In genomic region chr20:22411568-22412450, GRCh38 we compare ENCODE assay signal across 1 cellular context.
TF ChIP-seq lines count a peak whose summit lies in the region.

No MANE protein-coding gene starts in this region.

TF ChIP-seq in HepG2, 621 proteins besides CTCF, POLR2A, EP300 and RAD21 (continued from another document and continues in another):
- TF ChIP-seq ZMAT3 (CRISPR knock-in tag; conservative IDR thresholded peaks at IDR 0.05), result no peak
- no peak for TF ChIP-seq ZHX1 (CRISPR knock-in tag; IDR thresholded peaks at IDR 0.05; ENCODE audit: low read depth)
- TF ChIP-seq ZNF44 (CRISPR knock-in tag; IDR thresholded peaks at IDR 0.05), result no peak
- no peak for TF ChIP-seq HNRNPL (IDR thresholded peaks at IDR 0.05; ENCODE audit: low read depth, low read length)
- TF ChIP-seq, protein P1, sequence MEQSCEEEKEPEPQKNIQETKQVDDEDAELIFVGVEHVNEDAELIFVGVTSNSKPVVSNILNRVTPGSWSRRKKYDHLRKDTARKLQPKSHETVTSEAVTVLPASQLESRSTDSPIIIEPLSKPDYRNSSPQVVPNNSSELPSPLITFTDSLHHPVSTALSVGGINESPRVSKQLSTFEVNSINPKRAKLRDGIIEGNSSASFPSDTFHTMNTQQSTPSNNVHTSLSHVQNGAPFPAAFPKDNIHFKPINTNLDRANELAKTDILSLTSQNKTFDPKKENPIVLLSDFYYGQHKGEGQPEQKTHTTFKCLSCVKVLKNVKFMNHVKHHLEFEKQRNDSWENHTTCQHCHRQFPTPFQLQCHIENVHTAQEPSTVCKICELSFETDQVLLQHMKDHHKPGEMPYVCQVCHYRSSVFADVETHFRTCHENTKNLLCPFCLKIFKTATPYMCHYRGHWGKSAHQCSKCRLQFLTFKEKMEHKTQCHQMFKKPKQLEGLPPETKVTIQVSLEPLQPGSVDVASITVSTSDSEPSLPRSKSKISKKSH (CRISPR knock-in tag; IDR thresholded peaks at IDR 0.05; ENCODE audit: borderline replicate concordance), result no peak
- no peak for TF ChIP-seq ZNF430 (CRISPR knock-in tag; IDR thresholded peaks at IDR 0.05)
- TF ChIP-seq, protein P2, sequence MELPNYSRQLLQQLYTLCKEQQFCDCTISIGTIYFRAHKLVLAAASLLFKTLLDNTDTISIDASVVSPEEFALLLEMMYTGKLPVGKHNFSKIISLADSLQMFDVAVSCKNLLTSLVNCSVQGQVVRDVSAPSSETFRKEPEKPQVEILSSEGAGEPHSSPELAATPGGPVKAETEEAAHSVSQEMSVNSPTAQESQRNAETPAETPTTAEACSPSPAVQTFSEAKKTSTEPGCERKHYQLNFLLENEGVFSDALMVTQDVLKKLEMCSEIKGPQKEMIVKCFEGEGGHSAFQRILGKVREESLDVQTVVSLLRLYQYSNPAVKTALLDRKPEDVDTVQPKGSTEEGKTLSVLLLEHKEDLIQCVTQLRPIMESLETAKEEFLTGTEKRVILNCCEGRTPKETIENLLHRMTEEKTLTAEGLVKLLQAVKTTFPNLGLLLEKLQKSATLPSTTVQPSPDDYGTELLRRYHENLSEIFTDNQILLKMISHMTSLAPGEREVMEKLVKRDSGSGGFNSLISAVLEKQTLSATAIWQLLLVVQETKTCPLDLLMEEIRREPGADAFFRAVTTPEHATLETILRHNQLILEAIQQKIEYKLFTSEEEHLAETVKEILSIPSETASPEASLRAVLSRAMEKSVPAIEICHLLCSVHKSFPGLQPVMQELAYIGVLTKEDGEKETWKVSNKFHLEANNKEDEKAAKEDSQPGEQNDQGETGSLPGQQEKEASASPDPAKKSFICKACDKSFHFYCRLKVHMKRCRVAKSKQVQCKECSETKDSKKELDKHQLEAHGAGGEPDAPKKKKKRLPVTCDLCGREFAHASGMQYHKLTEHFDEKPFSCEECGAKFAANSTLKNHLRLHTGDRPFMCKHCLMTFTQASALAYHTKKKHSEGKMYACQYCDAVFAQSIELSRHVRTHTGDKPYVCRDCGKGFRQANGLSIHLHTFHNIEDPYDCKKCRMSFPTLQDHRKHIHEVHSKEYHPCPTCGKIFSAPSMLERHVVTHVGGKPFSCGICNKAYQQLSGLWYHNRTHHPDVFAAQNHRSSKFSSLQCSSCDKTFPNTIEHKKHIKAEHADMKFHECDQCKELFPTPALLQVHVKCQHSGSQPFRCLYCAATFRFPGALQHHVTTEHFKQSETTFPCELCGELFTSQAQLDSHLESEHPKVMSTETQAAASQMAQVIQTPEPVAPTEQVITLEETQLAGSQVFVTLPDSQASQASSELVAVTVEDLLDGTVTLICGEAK (IDR thresholded peaks at IDR 0.05), result no peak
- TF ChIP-seq, protein P2 (CRISPR knock-in tag; IDR thresholded peaks at IDR 0.05), result peak; percentile 28; the same call in 1 of the 2 replicates
- TF ChIP-seq KLF13 (CRISPR knock-in tag; IDR thresholded peaks at IDR 0.05), result 0 out of 2 replicates have a peak, but pooled peaks have one; percentile 46
- no peak for TF ChIP-seq ONECUT2 (CRISPR knock-in tag; IDR thresholded peaks at IDR 0.05)
- no peak for TF ChIP-seq HOXA7 (CRISPR knock-in tag; IDR thresholded peaks at IDR 0.05)
- TF ChIP-seq, protein P3, sequence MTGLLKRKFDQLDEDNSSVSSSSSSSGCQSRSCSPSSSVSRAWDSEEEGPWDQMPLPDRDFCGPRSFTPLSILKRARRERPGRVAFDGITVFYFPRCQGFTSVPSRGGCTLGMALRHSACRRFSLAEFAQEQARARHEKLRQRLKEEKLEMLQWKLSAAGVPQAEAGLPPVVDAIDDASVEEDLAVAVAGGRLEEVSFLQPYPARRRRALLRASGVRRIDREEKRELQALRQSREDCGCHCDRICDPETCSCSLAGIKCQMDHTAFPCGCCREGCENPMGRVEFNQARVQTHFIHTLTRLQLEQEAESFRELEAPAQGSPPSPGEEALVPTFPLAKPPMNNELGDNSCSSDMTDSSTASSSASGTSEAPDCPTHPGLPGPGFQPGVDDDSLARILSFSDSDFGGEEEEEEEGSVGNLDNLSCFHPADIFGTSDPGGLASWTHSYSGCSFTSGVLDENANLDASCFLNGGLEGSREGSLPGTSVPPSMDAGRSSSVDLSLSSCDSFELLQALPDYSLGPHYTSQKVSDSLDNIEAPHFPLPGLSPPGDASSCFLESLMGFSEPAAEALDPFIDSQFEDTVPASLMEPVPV (CRISPR knock-in tag; IDR thresholded peaks at IDR 0.05), result no peak
- peak; percentile 42; the same call in 1 of the 2 replicates for TF ChIP-seq PPARG (CRISPR knock-in tag; conservative IDR thresholded peaks at IDR 0.05)
- peak; percentile 75; the same call in 1 of the 2 replicates for TF ChIP-seq KMT2A (CRISPR knock-in tag; IDR thresholded peaks at IDR 0.05)
- TF ChIP-seq ZNF33A (CRISPR knock-in tag; IDR thresholded peaks at IDR 0.05; ENCODE audit: borderline replicate concordance), result no peak
- no peak for TF ChIP-seq YEATS4 (CRISPR knock-in tag; IDR thresholded peaks at IDR 0.05; ENCODE audit: borderline replicate concordance)
- TF ChIP-seq ESRRA (CRISPR knock-in tag; IDR thresholded peaks at IDR 0.05; ENCODE audit: low read depth), result peak; percentile 38; the same call in 1 of the 2 replicates
- TF ChIP-seq ERF (CRISPR knock-in tag; IDR thresholded peaks at IDR 0.05), result peak; percentile 22; the same call in 1 of the 2 replicates
- no peak for TF ChIP-seq ZNF253 (CRISPR knock-in tag; IDR thresholded peaks at IDR 0.05; ENCODE audit: borderline replicate concordance)
- no peak for TF ChIP-seq ZNF660 (CRISPR knock-in tag; IDR thresholded peaks at IDR 0.05; ENCODE audit: borderline replicate concordance, low read depth)
- no peak; the same call in 1 of the 2 replicates for TF ChIP-seq NFYC (CRISPR knock-in tag; IDR thresholded peaks at IDR 0.05)
- no peak for TF ChIP-seq ZNF460 (CRISPR knock-in tag; IDR thresholded peaks at IDR 0.05; ENCODE audit: borderline replicate concordance)
- TF ChIP-seq KLF6 (CRISPR knock-in tag; IDR thresholded peaks at IDR 0.05), result no peak
- TF ChIP-seq, protein P4, sequence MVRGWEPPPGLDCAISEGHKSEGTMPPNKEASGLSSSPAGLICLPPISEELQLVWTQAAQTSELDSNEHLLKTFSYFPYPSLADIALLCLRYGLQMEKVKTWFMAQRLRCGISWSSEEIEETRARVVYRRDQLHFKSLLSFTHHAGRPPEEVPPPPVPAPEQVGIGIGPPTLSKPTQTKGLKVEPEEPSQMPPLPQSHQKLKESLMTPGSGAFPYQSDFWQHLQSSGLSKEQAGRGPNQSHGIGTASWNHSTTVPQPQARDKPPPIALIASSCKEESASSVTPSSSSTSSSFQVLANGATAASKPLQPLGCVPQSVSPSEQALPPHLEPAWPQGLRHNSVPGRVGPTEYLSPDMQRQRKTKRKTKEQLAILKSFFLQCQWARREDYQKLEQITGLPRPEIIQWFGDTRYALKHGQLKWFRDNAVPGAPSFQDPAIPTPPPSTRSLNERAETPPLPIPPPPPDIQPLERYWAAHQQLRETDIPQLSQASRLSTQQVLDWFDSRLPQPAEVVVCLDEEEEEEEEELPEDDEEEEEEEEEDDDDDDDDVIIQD (CRISPR knock-in tag; IDR thresholded peaks at IDR 0.05; ENCODE audit: low read depth), result peak; percentile 61
- TF ChIP-seq RBFOX2 (IDR thresholded peaks at IDR 0.05; ENCODE audit: low read depth, low read length), result peak; percentile 81
- TF ChIP-seq ZSCAN9 (CRISPR knock-in tag; IDR thresholded peaks at IDR 0.05; ENCODE audit: borderline replicate concordance), result peak; percentile 59
- TF ChIP-seq SP4 (CRISPR knock-in tag; IDR thresholded peaks at IDR 0.05), result peak; percentile 33; the same call in 1 of the 2 replicates
- peak; percentile 69; the same call in 1 of the 2 replicates for TF ChIP-seq ZNF580 (CRISPR knock-in tag; IDR thresholded peaks at IDR 0.05; ENCODE audit: borderline replicate concordance, low read depth)
- TF ChIP-seq, protein P5, sequence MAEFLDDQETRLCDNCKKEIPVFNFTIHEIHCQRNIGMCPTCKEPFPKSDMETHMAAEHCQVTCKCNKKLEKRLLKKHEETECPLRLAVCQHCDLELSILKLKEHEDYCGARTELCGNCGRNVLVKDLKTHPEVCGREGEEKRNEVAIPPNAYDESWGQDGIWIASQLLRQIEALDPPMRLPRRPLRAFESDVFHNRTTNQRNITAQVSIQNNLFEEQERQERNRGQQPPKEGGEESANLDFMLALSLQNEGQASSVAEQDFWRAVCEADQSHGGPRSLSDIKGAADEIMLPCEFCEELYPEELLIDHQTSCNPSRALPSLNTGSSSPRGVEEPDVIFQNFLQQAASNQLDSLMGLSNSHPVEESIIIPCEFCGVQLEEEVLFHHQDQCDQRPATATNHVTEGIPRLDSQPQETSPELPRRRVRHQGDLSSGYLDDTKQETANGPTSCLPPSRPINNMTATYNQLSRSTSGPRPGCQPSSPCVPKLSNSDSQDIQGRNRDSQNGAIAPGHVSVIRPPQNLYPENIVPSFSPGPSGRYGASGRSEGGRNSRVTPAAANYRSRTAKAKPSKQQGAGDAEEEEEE (CRISPR knock-in tag; IDR thresholded peaks at IDR 0.05; ENCODE audit: borderline replicate concordance), result no peak
- no peak for TF ChIP-seq SIN3A (IDR thresholded peaks at IDR 0.05; ENCODE audit: borderline replicate concordance, low read depth, low read length)
- TF ChIP-seq CBX2 (IDR thresholded peaks at IDR 0.05; ENCODE audit: low read depth, low read length), result no peak
- TF ChIP-seq CBX2 (CRISPR knock-in tag; IDR thresholded peaks at IDR 0.05; ENCODE audit: low read depth), result no peak
- 0 out of 2 replicates have a peak, but pooled peaks have one; percentile 18 for TF ChIP-seq TARDBP (CRISPR knock-in tag; IDR thresholded peaks at IDR 0.05)
- TF ChIP-seq ZNF468 (CRISPR knock-in tag; IDR thresholded peaks at IDR 0.05), result no peak
- TF ChIP-seq, protein P6, sequence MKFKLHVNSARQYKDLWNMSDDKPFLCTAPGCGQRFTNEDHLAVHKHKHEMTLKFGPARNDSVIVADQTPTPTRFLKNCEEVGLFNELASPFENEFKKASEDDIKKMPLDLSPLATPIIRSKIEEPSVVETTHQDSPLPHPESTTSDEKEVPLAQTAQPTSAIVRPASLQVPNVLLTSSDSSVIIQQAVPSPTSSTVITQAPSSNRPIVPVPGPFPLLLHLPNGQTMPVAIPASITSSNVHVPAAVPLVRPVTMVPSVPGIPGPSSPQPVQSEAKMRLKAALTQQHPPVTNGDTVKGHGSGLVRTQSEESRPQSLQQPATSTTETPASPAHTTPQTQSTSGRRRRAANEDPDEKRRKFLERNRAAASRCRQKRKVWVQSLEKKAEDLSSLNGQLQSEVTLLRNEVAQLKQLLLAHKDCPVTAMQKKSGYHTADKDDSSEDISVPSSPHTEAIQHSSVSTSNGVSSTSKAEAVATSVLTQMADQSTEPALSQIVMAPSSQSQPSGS (CRISPR knock-in tag; IDR thresholded peaks at IDR 0.05), result peak; percentile 89
- 0 out of 2 replicates have a peak, but pooled peaks have one; percentile 10 for TF ChIP-seq RFX5 (IDR thresholded peaks at IDR 0.05; ENCODE audit: low read depth, low read length)
- TF ChIP-seq RARG (CRISPR knock-in tag; IDR thresholded peaks at IDR 0.05; ENCODE audit: low read depth), result 0 out of 2 replicates have a peak, but pooled peaks have one; percentile 40
- TF ChIP-seq NFYB (CRISPR knock-in tag; IDR thresholded peaks at IDR 0.05), result no peak
- TF ChIP-seq STAG1 (CRISPR knock-in tag; IDR thresholded peaks at IDR 0.05), result no peak; the same call in 1 of the 2 replicates
